8 cellular contexts compared by ENCODE assay signal in the genomic region with DNA sequence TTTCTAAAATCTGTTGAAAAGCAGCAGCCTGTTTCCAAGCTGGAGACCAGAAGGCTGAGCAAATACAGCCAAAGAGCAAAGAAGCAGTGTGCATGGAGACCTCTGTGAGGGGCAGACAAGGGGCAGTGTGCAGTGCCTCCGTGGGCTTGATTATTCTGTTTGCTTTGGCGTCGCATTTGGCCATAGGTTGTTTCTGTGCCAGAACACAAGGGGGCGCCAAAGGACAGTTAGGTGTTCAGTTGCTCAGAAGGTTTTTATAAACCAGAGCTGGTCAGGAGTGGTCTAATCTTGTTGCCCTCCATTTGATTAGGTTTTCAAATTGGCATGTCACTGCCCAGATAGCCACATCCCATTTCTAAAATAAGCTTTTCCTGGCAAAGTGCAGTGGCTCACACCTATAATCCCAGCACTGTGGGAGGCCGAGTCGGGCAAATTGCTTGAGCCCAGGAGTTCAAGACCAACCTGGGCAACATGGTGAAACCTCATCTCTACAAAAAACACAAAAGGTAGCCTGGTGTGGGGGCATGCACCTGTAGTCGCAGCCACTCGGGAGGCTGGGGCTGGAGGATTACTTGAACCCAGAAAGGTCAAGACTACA. TPM values are rescaled to one million over a fixed set of nuclear protein-coding genes. Genes with fewer than 3 reads are reported as not detected.
A peak's percentile ranks its signal among the peaks of the same experiment; 100 is the strongest.
DNase-seq lines count a peak whose midpoint lies in the region; ATAC-seq and TF ChIP-seq lines count a peak whose summit lies in the region.

No MANE protein-coding gene starts in this region.

- intact Hi-C loops in CD14-positive monocyte (cut with micrococcal nuclease): loop anchor here (5.0 to 10.0 kb wide), 2 partner anchors 198 to 201 kb away; no protein-coding TSS in a partner anchor

- ATAC-seq in GM21515 (IDR thresholded peaks at IDR 0.05; ENCODE audit: unreplicated experiment) (peak; percentile 64), HG03460 (IDR thresholded peaks at IDR 0.05; ENCODE audit: unreplicated experiment) (no peak)

- peaks cover 0 to 1% (median 0%) of the 10 kb centered on the region in 3 donors for H3K27me3 Mint-ChIP-seq in CD14-positive monocyte (ENCODE audit: low read depth in 3 of 3)

- peak; percentile 92 for TF ChIP-seq CTCF in CD14-positive monocyte (IDR thresholded peaks at IDR 0.05)
- peak; percentile 88 for TF ChIP-seq CTCF in cardiac fibroblast (IDR thresholded peaks at IDR 0.05; ENCODE audit: low read depth, low read length)

- H3K4me3 ChIP-seq in cardiac fibroblast (replicated peaks in 1 of 2; ENCODE audit: low read depth in 2 of 2, low read length in 2 of 2): no peak overlapping the region

- H3K4me3 Mint-ChIP-seq in CD14-positive monocyte: no peak overlapping the region

- DNase-seq in CD14-positive monocyte (ENCODE audit: low spot score) (peak; percentile 54), NCI-H2081 treated with DMSO at 0.1 percent for 48 hours (lab: John Stamatoyannopoulos, UW) (peak; percentile 2), cardiac fibroblast (ENCODE audit: low read depth in 2 of 2) (peak; percentile 77 to 83), kidney tubule cell (ENCODE audit: low spot score) (peak; percentile 63)
- DNase-seq in activated CD4-positive, CD25-positive, alpha-beta regulatory T cell (lab: John Stamatoyannopoulos, UW): peak; percentile 51 to 65 (median 64)
- peak; percentile 72 to 79 for DNase-seq in stimulated activated CD4-positive, alpha-beta T cell treated with anti-CD3 and anti-CD28 coated beads, Interleukin-2, amount 100 ng/mL, for 48 hours

- no peaks in the 10 kb centered on the region for H3K9me3 Mint-ChIP-seq in CD14-positive monocyte

- H3K4me1 Mint-ChIP-seq in CD14-positive monocyte: no peaks in the 10 kb centered on the region

- H3K27ac Mint-ChIP-seq in CD14-positive monocyte: no peak overlapping the region

- peaks cover 5 to 15% of the 10 kb centered on the region in 2 donors for H3K36me3 Mint-ChIP-seq in CD14-positive monocyte

RNA-seq across cellular contexts. Expression of gene MYH3, which starts 10.6 kb away (rescaled TPM):
- under 1 TPM in 1 of 2 donors, not detected in 1; 0.13 TPM for polyA plus RNA-seq in CD14-positive monocyte

RNA-seq across cellular contexts. Expression of gene SCO1, which starts 50.8 kb away (rescaled TPM):
- 10 to 100 TPM; 11.6 to 14.6 TPM for polyA plus RNA-seq in CD14-positive monocyte

RNA-seq across cellular contexts. Expression of gene ADPRM, which starts 50.9 kb away (rescaled TPM):
- polyA plus RNA-seq in CD14-positive monocyte: 1 to 10 TPM; 6.0 to 9.3 TPM

Comparison
In these comparisons a context has a peak if more than half of its experiments do, and no peak if none do; other contexts are left out.
1. DNase-seq: peak in every context shown above with its lines; median percentile 80 in cardiac fibroblast; 76 in stimulated activated CD4-positive, alpha-beta T cell treated with anti-CD3 and anti-CD28 coated beads, Interleukin-2, amount 100 ng/mL, for 48 hours; 64 in activated CD4-positive, CD25-positive, alpha-beta regulatory T cell; 63 in kidney tubule cell; 54 in CD14-positive monocyte; 2 in NCI-H2081 treated with DMSO at 0.1 percent for 48 hours.